Comparison of ENCODE assay signal across 8 cellular contexts in genomic region chr2:191539068-191539467, GRCh38.
A peak's percentile ranks its signal among the peaks of the same experiment; 100 is the strongest.
DNase-seq lines count a peak whose midpoint lies in the region; ATAC-seq and TF ChIP-seq lines count a peak whose summit lies in the region.

No MANE protein-coding gene starts in this region.

- intact Hi-C loops in prostate gland (cut with DNase I): no loop called here

- DNase-seq in activated T-cell treated with anti-CD3 and anti-CD28 coated beads for 24 hours (ENCODE audit: low read depth): peak; percentile 11
- DNase-seq in activated T-cell treated with anti-CD3 and anti-CD28 coated beads, Interleukin-2, amount 50 U/mL, for 1 hour: no peak
- DNase-seq in M059J (ENCODE audit: low read depth): peak; percentile 30
- DNase-seq in adipocyte (ENCODE audit: low read depth): peak; percentile 77
- DNase-seq in prostate gland (ENCODE audit: low spot score): no peak

- peak; percentile 21 to 45 for TF ChIP-seq RAD21 in liver (IDR thresholded peaks at IDR 0.05)

- H3K9me3 ChIP-seq in adipocyte (ENCODE audit: control insufficient read depth, low read length): no peaks in the 10 kb centered on the region
- H3K9me3 ChIP-seq in liver (ENCODE audit: control insufficient read depth in 4 of 4, low read length in 3 of 4): no peaks in the 10 kb centered on the region
- H3K9me3 ChIP-seq in prostate gland: no peaks in the 10 kb centered on the region

- WGBS in liver: 25% methylated on average over 2 of the region's 2 CpGs
- 13% methylated on average over 2 of the region's 2 CpGs for WGBS in prostate gland

- no peak overlapping the region for H3K27ac ChIP-seq in liver (ENCODE audit: low read depth in 1 of 2, low read length in 2 of 2)
- no peak overlapping the region for H3K27ac ChIP-seq in prostate gland

- H3K4me1 ChIP-seq in adipocyte (ENCODE audit: control insufficient read depth, insufficient read depth, low read length) (no peaks in the 10 kb centered on the region), liver (ENCODE audit: control insufficient read depth in 4 of 4, insufficient read depth in 4 of 4, low read length in 3 of 4) (no peaks in the 10 kb centered on the region), prostate gland (replicated peaks) (no peaks in the 10 kb centered on the region)

- no peak for TF ChIP-seq POLR2A in prostate gland (IDR thresholded peaks at IDR 0.05)

- H3K9ac ChIP-seq in adipocyte (ENCODE audit: low read length): no peak overlapping the region
- H3K9ac ChIP-seq in liver (ENCODE audit: low read depth in 1 of 2, low read length in 2 of 2): no peak overlapping the region

- H3K36me3 ChIP-seq in adipocyte (ENCODE audit: control insufficient read depth, insufficient read depth, low read length, severe bottlenecking): no peaks in the 10 kb centered on the region
- H3K36me3 ChIP-seq in liver (ENCODE audit: control insufficient read depth in 4 of 4, insufficient read depth in 3 of 4, low read depth in 1 of 4, low read length in 3 of 4): no peaks in the 10 kb centered on the region
- no peaks in the 10 kb centered on the region for H3K36me3 ChIP-seq in prostate gland

- ATAC-seq in HG02885 (IDR thresholded peaks at IDR 0.05; ENCODE audit: poor library complexity, unreplicated experiment) (no peak), HG03342 (IDR thresholded peaks at IDR 0.05; ENCODE audit: unreplicated experiment) (no peak)

- H3K27me3 ChIP-seq in adipocyte (replicated peaks; ENCODE audit: control insufficient read depth, insufficient read depth, low read length): no peaks in the 10 kb centered on the region
- no peaks in the 10 kb centered on the region for H3K27me3 ChIP-seq in liver (ENCODE audit: control insufficient read depth in 4 of 4, insufficient read depth in 4 of 4, low read length in 3 of 4)
- no peaks in the 10 kb centered on the region for H3K27me3 ChIP-seq in prostate gland (replicated peaks; ENCODE audit: insufficient read depth)

- H3K4me3 ChIP-seq in adipocyte (ENCODE audit: low read length) (no peak overlapping the region), liver (ENCODE audit: low read depth in 1 of 3, low read length in 3 of 3) (no peak overlapping the region), prostate gland (no peak overlapping the region)

- TF ChIP-seq CTCF in liver (IDR thresholded peaks at IDR 0.05; ENCODE audit: low read depth, low read length, missing input control): peak; percentile 37
- TF ChIP-seq CTCF in prostate gland (IDR thresholded peaks at IDR 0.05): peak in 1 of 4 experiments; percentile 33

TF ChIP-seq in liver, 16 proteins besides CTCF, POLR2A, EP300 and RAD21:
- TF ChIP-seq ATF3 (IDR thresholded peaks at IDR 0.05) (no peak), SP1 (IDR thresholded peaks at IDR 0.05) (no peak), ZBTB33 (IDR thresholded peaks at IDR 0.05) (no peak), RXRA (IDR thresholded peaks at IDR 0.05) (no peak), NR2F2 (IDR thresholded peaks at IDR 0.05) (no peak), EGR1 (IDR thresholded peaks at IDR 0.05; ENCODE audit: low read depth in 2 of 2) (no peak), TAF1 (conservative IDR thresholded peaks at IDR 0.05) (no peak), REST (IDR thresholded peaks at IDR 0.05) (no peak), HNF4A (conservative IDR thresholded peaks at IDR 0.05) (no peak), FOXA1 (IDR thresholded peaks at IDR 0.05) (no peak), YY1 (IDR thresholded peaks at IDR 0.05) (no peak)

Comparison
In these comparisons a context has a peak if more than half of its experiments do, and no peak if none do; other contexts are left out.
1. DNase-seq: peak in activated T-cell treated with anti-CD3 and anti-CD28 coated beads for 24 hours (single experiment), M059J (single experiment) and adipocyte (single experiment); none in activated T-cell treated with anti-CD3 and anti-CD28 coated beads, Interleukin-2, amount 50 U/mL, for 1 hour (single experiment) and prostate gland (single experiment).